ENCODE assay signal across 8 cellular contexts in the genomic region with DNA sequence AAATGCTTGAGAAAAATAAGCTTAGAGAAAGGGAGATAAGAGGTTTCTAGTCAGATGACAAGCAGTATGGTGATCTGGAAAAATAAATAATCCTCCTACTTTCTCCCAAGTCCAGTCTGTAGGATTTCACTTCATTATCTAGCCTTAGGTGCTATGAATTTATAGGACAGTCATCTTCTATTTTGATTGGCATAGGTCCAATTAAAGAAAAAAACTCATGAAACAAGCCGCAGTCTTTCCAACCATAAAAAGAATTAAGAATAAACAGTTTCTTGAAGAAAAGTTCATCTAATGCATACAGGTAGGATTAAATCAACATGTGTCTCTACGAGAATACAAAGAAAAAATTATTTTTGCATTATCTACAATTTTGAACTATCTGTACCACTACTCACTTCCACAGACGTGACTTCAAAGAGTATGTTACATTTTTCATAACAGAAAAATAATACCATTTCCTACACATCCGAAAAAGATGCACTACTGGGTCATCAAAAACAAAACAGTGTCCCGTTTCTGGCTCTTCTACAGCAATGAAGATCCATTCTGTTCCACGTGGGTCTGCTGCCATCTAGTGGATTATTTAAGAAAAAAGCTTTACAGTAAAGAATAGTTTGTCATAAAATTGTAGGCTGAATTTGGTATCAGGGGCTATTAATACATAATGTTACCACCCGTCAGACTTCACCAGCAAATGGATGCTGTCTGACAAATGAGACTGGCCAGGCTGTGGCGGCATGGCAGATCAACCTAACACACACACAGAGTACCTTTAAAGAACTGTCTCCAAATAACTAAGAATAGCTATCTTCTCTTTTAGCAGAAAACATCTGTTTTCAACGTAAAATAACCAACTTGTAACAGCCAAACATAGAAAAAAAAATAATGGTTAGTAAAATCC. TPM values are rescaled to one million over a fixed set of nuclear protein-coding genes. Genes with fewer than 3 reads are reported as not detected.
DNase-seq lines count a peak whose midpoint lies in the region; ATAC-seq and TF ChIP-seq lines count a peak whose summit lies in the region.

No MANE protein-coding gene starts in this region.

- ATAC-seq in GM21367 (IDR thresholded peaks at IDR 0.05; ENCODE audit: unreplicated experiment): peak; percentile 61
- peak; percentile 54 to 63 for ATAC-seq in activated naive CD4-positive, alpha-beta T cell treated with anti-CD3 and anti-CD28 coated beads, Interleukin-2, amount 50 U/mL, for 72 hours

- H3K27me3 ChIP-seq in NT2/D1 (ENCODE audit: insufficient read depth, insufficient read length): no peaks in the 10 kb centered on the region

- no peak overlapping the region for H3K9ac ChIP-seq in NT2/D1 (ENCODE audit: insufficient read length, low read depth)

- H3K9me3 Mint-ChIP-seq in activated naive CD4-positive, alpha-beta T cell treated with anti-CD3 and anti-CD28 coated beads, Interleukin-2, amount 50 U/mL, for 72 hours: no peaks in the 10 kb centered on the region
- no peaks in the 10 kb centered on the region for H3K9me3 Mint-ChIP-seq in glutamatergic neuron (ENCODE audit: unreplicated experiment)

- H3K9me3 ChIP-seq in NT2/D1 (ENCODE audit: insufficient read depth, low read length): no peaks in the 10 kb centered on the region

- no peaks in the 10 kb centered on the region for H3K36me3 ChIP-seq in NT2/D1 (ENCODE audit: insufficient read depth, insufficient read length, low read length)

- H3K36me3 Mint-ChIP-seq in activated naive CD4-positive, alpha-beta T cell treated with anti-CD3 and anti-CD28 coated beads, Interleukin-2, amount 50 U/mL, for 72 hours: no peaks in the 10 kb centered on the region
- H3K36me3 Mint-ChIP-seq in glutamatergic neuron (ENCODE audit: unreplicated experiment): no peaks in the 10 kb centered on the region

- TF ChIP-seq CTCF in glutamatergic neuron (IDR thresholded peaks at IDR 0.05; ENCODE audit: partially characterized antibody, unreplicated experiment): peak; percentile 85

- no peak overlapping the region for H3K4me3 Mint-ChIP-seq in glutamatergic neuron (ENCODE audit: unreplicated experiment)

- H3K4me1 ChIP-seq in NT2/D1 (ENCODE audit: insufficient read depth, insufficient read length): no peaks in the 10 kb centered on the region

- no peak overlapping the region for H3K4me3 ChIP-seq in NT2/D1 (ENCODE audit: insufficient read length, low read depth)

- H3K27me3 Mint-ChIP-seq in glutamatergic neuron (ENCODE audit: unreplicated experiment): no peaks in the 10 kb centered on the region

- no peak overlapping the region for H3K27ac Mint-ChIP-seq in activated naive CD4-positive, alpha-beta T cell treated with anti-CD3 and anti-CD28 coated beads, Interleukin-2, amount 50 U/mL, for 72 hours
- no peak overlapping the region for H3K27ac Mint-ChIP-seq in glutamatergic neuron (ENCODE audit: unreplicated experiment)

- peaks cover 7% of the 10 kb centered on the region for H3K4me1 Mint-ChIP-seq in glutamatergic neuron (ENCODE audit: low read depth, unreplicated experiment)

- DNase-seq in EL: peak; percentile 77
- DNase-seq in HPDE6-E6E7 (ENCODE audit: extremely low spot score): peak; percentile 40
- peak; percentile 3 for DNase-seq in NT2/D1 (ENCODE audit: low read depth, low spot score)
- peak in 1 of 2 donors; percentile 45 for DNase-seq in activated naive CD4-positive, alpha-beta T cell treated with anti-CD3 and anti-CD28 coated beads, Interleukin-2, amount 50 U/mL, for 72 hours (ENCODE audit: low spot score in 2 of 2)
- no peak for DNase-seq in glutamatergic neuron
- DNase-seq in renal cortical epithelial cell (ENCODE audit: low read depth): peak; percentile 68
- DNase-seq in ureter (ENCODE audit: low spot score): no peak

RNA-seq across cellular contexts. Expression of a gene that starts 28.9 kb away (rescaled TPM):
- total RNA-seq in activated naive CD4-positive, alpha-beta T cell treated with anti-CD3 and anti-CD28 coated beads, Interleukin-2, amount 50 U/mL, for 72 hours: 10 to 100 TPM; 15.2 to 20.3 TPM
- total RNA-seq in glutamatergic neuron (ENCODE audit: unreplicated experiment) (62.7 TPM), renal cortical epithelial cell (51.9 and 65.7 TPM in 2 replicates), ureter (71.6 TPM)

RNA-seq across cellular contexts. Expression of a gene that starts 54.0 kb away (rescaled TPM):
- total RNA-seq in activated naive CD4-positive, alpha-beta T cell treated with anti-CD3 and anti-CD28 coated beads, Interleukin-2, amount 50 U/mL, for 72 hours: not detected
- not detected for total RNA-seq in glutamatergic neuron (ENCODE audit: unreplicated experiment)
- total RNA-seq in renal cortical epithelial cell: not detected in 2 replicates
- not detected for total RNA-seq in ureter

Comparison
In these comparisons a context has a peak if more than half of its experiments do, and no peak if none do; other contexts are left out.
1. DNase-seq: peak in EL (single experiment), HPDE6-E6E7 (single experiment), NT2/D1 (single experiment) and renal cortical epithelial cell (single experiment); none in glutamatergic neuron (single experiment) and ureter (single experiment).